In the genomic region with DNA sequence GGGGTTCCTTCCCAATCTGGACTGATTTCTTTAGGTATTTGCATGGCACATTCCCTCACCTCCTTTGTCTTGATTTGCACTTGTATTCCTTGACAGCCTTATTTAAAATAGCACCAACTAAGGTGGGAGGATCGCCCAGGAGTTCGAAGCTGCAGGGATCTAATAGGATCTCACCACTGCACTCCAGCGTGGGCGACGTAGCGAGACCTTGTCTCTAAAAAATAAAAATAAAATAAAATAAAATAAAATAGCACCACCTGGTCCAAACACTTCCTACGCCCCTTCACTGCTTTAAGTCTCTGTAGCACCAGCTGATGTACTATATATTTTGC, we compare ENCODE assay signal across 8 cellular contexts. TPM values are rescaled to one million over a fixed set of nuclear protein-coding genes. Genes with fewer than 3 reads are reported as not detected.
DNase-seq lines count a peak whose midpoint lies in the region; ATAC-seq and TF ChIP-seq lines count a peak whose summit lies in the region.

No MANE protein-coding gene starts in this region.

- WGBS in body of pancreas, 2 donors: 28 to 46% methylated on average over 7 of the region's 7 CpGs
- 72 to 73% methylated on average over 7 of the region's 7 CpGs for WGBS in lung, 2 donors

- peak overlapping the region; percentile 88 for H3K27ac Mint-ChIP-seq in activated T-cell treated with anti-CD3 and anti-CD28 coated beads, Interleukin-2, amount 50 U/mL, for 72 hours

- H3K4me1 ChIP-seq in body of pancreas: peaks cover 26% of the 10 kb centered on the region
- H3K4me1 ChIP-seq in lung (ENCODE audit: control insufficient read depth in 2 of 2, insufficient read depth in 2 of 2, low read length in 2 of 2): no peaks in the 10 kb centered on the region
- H3K4me1 ChIP-seq in tibial artery: peaks cover 0 to 17% (median 11%) of the 10 kb centered on the region in 4 donors

- TF ChIP-seq CTCF in body of pancreas (IDR thresholded peaks at IDR 0.05): no peak
- TF ChIP-seq CTCF in lung (IDR thresholded peaks at IDR 0.05; ENCODE audit: control extremely low read depth, extremely low read depth): no peak
- TF ChIP-seq CTCF in tibial artery (IDR thresholded peaks at IDR 0.05): no peak

- peak overlapping the region; percentile 91 to 94 for H3K4me3 Mint-ChIP-seq in activated T-cell treated with anti-CD3 and anti-CD28 coated beads, Interleukin-2, amount 50 U/mL, for 72 hours

- H3K4me1 Mint-ChIP-seq in activated T-cell treated with anti-CD3 and anti-CD28 coated beads, Interleukin-2, amount 50 U/mL, for 72 hours (ENCODE audit: low read depth): peaks cover 25% of the 10 kb centered on the region

- H3K9me3 ChIP-seq in body of pancreas (no peaks in the 10 kb centered on the region), lung (ENCODE audit: control insufficient read depth in 2 of 2, insufficient read depth in 1 of 2, low read length in 1 of 2) (no peaks in the 10 kb centered on the region), tibial artery (no peaks in the 10 kb centered on the region)

- intact Hi-C loops in body of pancreas (cut with DNase I) (no loop called here), tibial artery (cut with DNase I; ENCODE audit: low total_unique reads) (no loop called here)

- no peak overlapping the region for H3K4me3 ChIP-seq in body of pancreas
- H3K4me3 ChIP-seq in lung: peak overlapping the region; percentile 24
- peak overlapping the region; percentile 58 to 73 for H3K4me3 ChIP-seq in tibial artery

- no peak for ATAC-seq in activated T-cell treated with anti-CD3 and anti-CD28 coated beads, Interleukin-2, amount 50 U/mL, for 72 hours (replicated peaks in 1 of 2)
- no peak for ATAC-seq in body of pancreas
- no peak for ATAC-seq in lung (ENCODE audit: insufficient read depth, low FRiP score)
- ATAC-seq in GM19395 (IDR thresholded peaks at IDR 0.05; ENCODE audit: unreplicated experiment): no peak
- ATAC-seq in GM18870 (IDR thresholded peaks at IDR 0.05; ENCODE audit: unreplicated experiment): no peak

- no peaks in the 10 kb centered on the region for H3K9me3 Mint-ChIP-seq in activated T-cell treated with anti-CD3 and anti-CD28 coated beads, Interleukin-2, amount 50 U/mL, for 72 hours

- TF ChIP-seq POLR2A in body of pancreas (IDR thresholded peaks at IDR 0.05): no peak

- H3K27me3 Mint-ChIP-seq in activated T-cell treated with anti-CD3 and anti-CD28 coated beads, Interleukin-2, amount 50 U/mL, for 72 hours (ENCODE audit: low read depth): no peaks in the 10 kb centered on the region

- DNase-seq in activated T-cell treated with anti-CD3 and anti-CD28 coated beads, Interleukin-2, amount 50 U/mL, for 72 hours: no peak
- DNase-seq in activated T-cell treated with anti-CD3 and anti-CD28 coated beads for 4 hours (no peak), body of pancreas (no peak), lung (ENCODE audit: low spot score) (no peak), tibial artery (no peak)
- no peak for DNase-seq in stimulated activated naive CD4-positive, alpha-beta T cell (lab: John Stamatoyannopoulos, UW)

- H3K27me3 ChIP-seq in body of pancreas (no peaks in the 10 kb centered on the region), lung (ENCODE audit: control insufficient read depth, insufficient read depth) (no peaks in the 10 kb centered on the region), tibial artery (no peaks in the 10 kb centered on the region)

- H3K36me3 ChIP-seq in body of pancreas (replicated peaks in 1 of 2; ENCODE audit: insufficient read depth in 1 of 2, low read depth in 2 of 2) (no peaks in the 10 kb centered on the region), lung (ENCODE audit: control insufficient read depth in 2 of 2, insufficient read depth in 2 of 2, low read length in 2 of 2) (no peaks in the 10 kb centered on the region), tibial artery (peaks cover 0 to 12% (median 0%) of the 10 kb centered on the region in 3 donors)

- peak overlapping the region; percentile 86 to 96 (median 90) for H3K27ac ChIP-seq in body of pancreas
- no peak overlapping the region for H3K27ac ChIP-seq in lung (ENCODE audit: low read depth in 1 of 2, low read length in 1 of 2)
- H3K27ac ChIP-seq in tibial artery: peak overlapping the region; percentile 91 to 95

- no peaks in the 10 kb centered on the region for H3K36me3 Mint-ChIP-seq in activated T-cell treated with anti-CD3 and anti-CD28 coated beads, Interleukin-2, amount 50 U/mL, for 72 hours (ENCODE audit: insufficient read depth in 2 of 2)

RNA-seq across cellular contexts. Expression of a gene that starts 0.8 kb away (rescaled TPM):
- 10 to 100 TPM in 1 of 2 donors, 1 to 10 TPM in 1; 10.0 to 11.1 TPM for total RNA-seq in activated T-cell treated with anti-CD3 and anti-CD28 coated beads, Interleukin-2, amount 50 U/mL, for 72 hours
- total RNA-seq in body of pancreas (10 to 100 TPM; 23.6 to 32.3 TPM), lung (10 to 100 TPM; 11.1 to 14.1 TPM)
- polyA plus RNA-seq in lung: 1 to 10 TPM; 3.9 to 9.6 TPM

RNA-seq across cellular contexts. Expression of a gene that starts 19.6 kb away (rescaled TPM):
- 1 to 10 TPM; 2.6 to 5.2 TPM for total RNA-seq in activated T-cell treated with anti-CD3 and anti-CD28 coated beads, Interleukin-2, amount 50 U/mL, for 72 hours
- total RNA-seq in body of pancreas (10 to 100 TPM in 1 of 2 donors, 1 to 10 TPM in 1; 6.2 to 33.3 TPM), lung (10 to 100 TPM in 1 of 2 donors, 1 to 10 TPM in 1; 6.1 to 15.1 TPM)
- 1 to 10 TPM; 6.7 to 8.4 TPM for polyA plus RNA-seq in lung

RNA-seq across cellular contexts. Expression of a gene that starts 35.7 kb away (rescaled TPM):
- 100 to 1,000 TPM; 350 to 469 TPM for total RNA-seq in activated T-cell treated with anti-CD3 and anti-CD28 coated beads, Interleukin-2, amount 50 U/mL, for 72 hours
- total RNA-seq in body of pancreas (100 to 1,000 TPM; 134 to 156 TPM), lung (100 to 1,000 TPM in 1 of 2 donors, 10 to 100 TPM in 1; 71.8 to 751 TPM)
- 100 to 1,000 TPM; 850 to 887 TPM for polyA plus RNA-seq in lung

Comparison
In these comparisons a context has a peak if more than half of its experiments do, and no peak if none do; other contexts are left out.
1. H3K27ac ChIP-seq: peak in body of pancreas (4 of 4) and tibial artery (2 of 2); none in lung (0 of 2).
2. H3K4me3 ChIP-seq: peak in lung (single experiment) and tibial artery (2 of 2); none in body of pancreas (0 of 2).